ENCODE assay signal across 9 cellular contexts in genomic region chrX:49059209-49060191, GRCh38. TPM values are rescaled to one million over a fixed set of nuclear protein-coding genes. Genes with fewer than 3 reads are reported as not detected.
A peak's percentile ranks its signal among the peaks of the same experiment; 100 is the strongest.
DNase-seq lines count a peak whose midpoint lies in the region.
"Had no signal": no experiment of that assay in that cellular context is flagged by ENCODE, and none has a peak within 500 bp of the region (broad histone marks: within the 10 kb centered on the region; RNA-seq: fewer than 3 reads in every experiment).

No MANE protein-coding gene starts in this region.

- peaks cover 3% of the 10 kb centered on the region for H3K79me1 ChIP-seq in mesendoderm (ENCODE audit: low read length)

- WGBS in mesendoderm (ENCODE audit: extremely low coverage, insufficient coverage, low lambda C conversion rate) = no CpG with 5 or more reads among the region's 19 CpGs

- no peak overlapping the region for H3K18ac ChIP-seq in mesendoderm (ENCODE audit: low read length)

- no peak overlapping the region for H2AK5ac ChIP-seq in mesendoderm (ENCODE audit: low read length)

- no peak overlapping the region for H2BK5ac ChIP-seq in mesendoderm (ENCODE audit: low read length)

- H3K56ac ChIP-seq in mesendoderm (ENCODE audit: low read length) = peak overlapping the region; percentile 85

- no peak overlapping the region for H3K4ac ChIP-seq in mesendoderm (ENCODE audit: low read depth, low read length)

- peaks cover 5% of the 10 kb centered on the region; the same call in 1 of the 2 replicates for H3K36me3 ChIP-seq in ES-I3 (ENCODE audit: insufficient read depth, low read length)
- peaks cover 0 to 4% of the 10 kb centered on the region in 2 donors for H3K36me3 ChIP-seq in duodenal mucosa (ENCODE audit: control insufficient read depth in 1 of 2, insufficient read depth in 2 of 2, low read length in 2 of 2)
- H3K36me3 ChIP-seq in mesendoderm (ENCODE audit: control insufficient read depth, insufficient read depth, low read length) = no peaks in the 10 kb centered on the region
- H3K36me3 ChIP-seq in SJCRH30 = no peaks in the 10 kb centered on the region

- H4K8ac ChIP-seq in mesendoderm (ENCODE audit: low read depth, low read length) = no peak overlapping the region

- no peak overlapping the region for H2BK120ac ChIP-seq in mesendoderm (ENCODE audit: low read depth, low read length)

- peaks cover 9% of the 10 kb centered on the region for H3K4me1 ChIP-seq in ES-I3 (ENCODE audit: insufficient read depth, low read length)
- H3K4me1 ChIP-seq in duodenal mucosa (ENCODE audit: control insufficient read depth in 1 of 2, insufficient read depth in 2 of 2, low read length in 2 of 2) = peaks cover 9 to 10% of the 10 kb centered on the region in 2 donors
- no peaks in the 10 kb centered on the region for H3K4me1 ChIP-seq in mesendoderm (ENCODE audit: control insufficient read depth, low read depth, low read length)
- H3K4me1 ChIP-seq in SJCRH30 = no peaks in the 10 kb centered on the region

- peak overlapping the region; percentile 78 for H3K9ac ChIP-seq in ES-I3 (ENCODE audit: low read depth, low read length)
- H3K9ac ChIP-seq in duodenal mucosa (ENCODE audit: low read depth in 1 of 2, low read length in 2 of 2) = peak overlapping the region; percentile 51 to 68
- peak overlapping the region; percentile 73 for H3K9ac ChIP-seq in mesendoderm (ENCODE audit: low read length)

- H3K9me3 ChIP-seq in ES-I3 (ENCODE audit: control insufficient read depth, insufficient read depth, low read length) (no peaks in the 10 kb centered on the region), duodenal mucosa (ENCODE audit: control insufficient read depth in 1 of 2, low read length in 2 of 2) (no peaks in the 10 kb centered on the region), SJCRH30 (replicated peaks) (no peaks in the 10 kb centered on the region)

- H3K4me3 ChIP-seq in duodenal mucosa (ENCODE audit: low read depth in 1 of 2, low read length in 2 of 2) (peak overlapping the region; percentile 60 to 68), mesendoderm (ENCODE audit: low read length) (peak overlapping the region; percentile 45), SJCRH30 (no peak overlapping the region)

- H3K79me2 ChIP-seq in mesendoderm (ENCODE audit: control insufficient read depth, insufficient read depth, low read length) = no peaks in the 10 kb centered on the region

- DNase-seq in mesendoderm = no peak
- no peak for DNase-seq in activated CD8-positive, alpha-beta memory T cell treated with anti-CD3 and anti-CD28 coated beads, Interleukin-2, amount 50 U/mL, for 48 hours
- DNase-seq in NCI-H2029 (lab: John Stamatoyannopoulos, UW) = no peak
- DNase-seq in SJCRH30 = no peak
- DNase-seq: activated CD4-positive, alpha-beta T cell treated with anti-CD3 and anti-CD28 coated beads for 4 hours; NCI-H187 treated with DMSO at 0.1 percent for 48 hours; Right ventricle myocardium superior had no signal

- H3K27me3 ChIP-seq in duodenal mucosa (ENCODE audit: control insufficient read depth in 1 of 2, insufficient read depth in 2 of 2, low read length in 2 of 2) = no peaks in the 10 kb centered on the region
- no peaks in the 10 kb centered on the region for H3K27me3 ChIP-seq in mesendoderm (ENCODE audit: insufficient read depth, low read length, poor library complexity)
- H3K27me3 ChIP-seq in SJCRH30 = no peaks in the 10 kb centered on the region

- H3K23ac ChIP-seq in mesendoderm (ENCODE audit: low read length) = no peak overlapping the region

- H2BK15ac ChIP-seq in mesendoderm (replicated peaks; ENCODE audit: low read depth) = no peak overlapping the region

- peak overlapping the region; percentile 78 for H3K27ac ChIP-seq in duodenal mucosa (ENCODE audit: low read depth, low read length)
- H3K27ac ChIP-seq in mesendoderm (ENCODE audit: low read depth, low read length) = no peak overlapping the region
- no peak overlapping the region for H3K27ac ChIP-seq in SJCRH30

- H3K4me2 ChIP-seq in mesendoderm (ENCODE audit: low read length) = peak overlapping the region; percentile 27

- H4K5ac ChIP-seq in mesendoderm (ENCODE audit: low read length) = no peak overlapping the region

RNA-seq across cellular contexts. Expression of gene CCDC120, which starts 0.7 kb away (rescaled TPM):
- polyA plus RNA-seq in mesendoderm (2013, experiment 1 of 2) = 10.5 TPM
- 10.8 TPM for polyA plus RNA-seq in mesendoderm (2013, experiment 2 of 2)
- total RNA-seq in SJCRH30 (2014; rRNA removed; shearing (Covaris generic)) = 2.0 and 2.5 TPM in 2 replicates

RNA-seq across cellular contexts. Expression of gene PRAF2, which starts 14.3 kb away (rescaled TPM):
- 11.3 TPM for polyA plus RNA-seq in mesendoderm (2013, experiment 1 of 2)
- polyA plus RNA-seq in mesendoderm (2013, experiment 2 of 2) = 10.4 TPM
- total RNA-seq in SJCRH30 (2014; rRNA removed; shearing (Covaris generic)) = 4.7 and 5.0 TPM in 2 replicates

RNA-seq across cellular contexts. Expression of gene TFE3, which starts 16.3 kb away (rescaled TPM):
- polyA plus RNA-seq in mesendoderm (2013, experiment 1 of 2) = 28.5 TPM
- 28.8 TPM for polyA plus RNA-seq in mesendoderm (2013, experiment 2 of 2)
- 9.6 and 10.2 TPM in 2 replicates for total RNA-seq in SJCRH30 (2014; rRNA removed; shearing (Covaris generic))

RNA-seq across cellular contexts. Expression of gene WDR45, which starts 20.2 kb away (rescaled TPM):
- polyA plus RNA-seq in mesendoderm (2013, experiment 1 of 2) = 26.2 TPM
- polyA plus RNA-seq in mesendoderm (2013, experiment 2 of 2) = 25.9 TPM
- total RNA-seq in SJCRH30 (2014; rRNA removed; shearing (Covaris generic)) = 18.0 and 18.1 TPM in 2 replicates

RNA-seq across cellular contexts. Expression of gene GRIPAP1, which starts 57.4 kb away (rescaled TPM):
- 16.5 TPM for polyA plus RNA-seq in mesendoderm (2013, experiment 1 of 2)
- polyA plus RNA-seq in mesendoderm (2013, experiment 2 of 2) = 17.5 TPM
- 16.2 and 19.4 TPM in 2 replicates for total RNA-seq in SJCRH30 (2014; rRNA removed; shearing (Covaris generic))
